Comparison of ENCODE assay signal across 14 cellular contexts in genomic region chr2:235709969-235710879, GRCh38.
DNase-seq lines count a peak whose midpoint lies in the region; ATAC-seq and TF ChIP-seq lines count a peak whose summit lies in the region.
"Had no signal": no experiment of that assay in that cellular context is flagged by ENCODE, and none has a peak within 500 bp of the region (broad histone marks: within the 10 kb centered on the region; RNA-seq: fewer than 3 reads in every experiment).

No MANE protein-coding gene starts in this region.

- TF ChIP-seq CTCF in neural crest cell (conservative IDR thresholded peaks at IDR 0.05): no peak

- H3K27ac ChIP-seq in SJSA1 (peak overlapping the region; percentile 46), Karpas-422 (ENCODE audit: low read length) (no peak overlapping the region)
- H3K27ac ChIP-seq: cardiac muscle cell, neutrophil, VCaP had no signal

- no peak overlapping the region for H3K4me3 ChIP-seq in SJSA1
- H3K4me3 ChIP-seq in Karpas-422 (ENCODE audit: low read length): no peak overlapping the region
- H3K4me3 ChIP-seq: cardiac muscle cell had no signal

- no peak overlapping the region for H3K9ac ChIP-seq in Karpas-422 (ENCODE audit: low read length)

- H4K20me1 ChIP-seq in Karpas-422 (ENCODE audit: insufficient read depth, low read depth, low read length): no peaks in the 10 kb centered on the region

- intact Hi-C loops in activated CD4-positive, alpha-beta T cell treated with anti-CD3 and anti-CD28 coated beads, Interleukin-2, amount 10 ng/mL, durations not matched to agents 24 days and 14 days (cut with micrococcal nuclease): no loop called here

- H3K27me3 ChIP-seq in SJSA1 (replicated peaks) (no peaks in the 10 kb centered on the region), Karpas-422 (ENCODE audit: low read length) (no peaks in the 10 kb centered on the region)
- H3K27me3 ChIP-seq: cardiac muscle cell, neutrophil had no signal

- no peaks in the 10 kb centered on the region for H3K79me2 ChIP-seq in Karpas-422 (ENCODE audit: low read length)

- H3K9me3 ChIP-seq in SJSA1 (replicated peaks) (no peaks in the 10 kb centered on the region), Karpas-422 (ENCODE audit: low read length) (no peaks in the 10 kb centered on the region)
- H3K9me3 ChIP-seq: neutrophil had no signal

- H3K4me2 ChIP-seq in Karpas-422 (ENCODE audit: low read depth, low read length, poor library complexity, severe bottlenecking): no peak overlapping the region

- DNase-seq in Ammon's horn (ENCODE audit: low spot score) (peak; percentile 77), SJSA1 (ENCODE audit: low read depth in 1 of 2, low spot score in 2 of 2) (no peak), neural crest cell (ENCODE audit: low read depth, low spot score) (no peak), Karpas-422 (no peak), RKO (ENCODE audit: low spot score) (no peak)
- DNase-seq in effector memory CD8-positive, alpha-beta T cell: peak in 2 of 3 experiments; percentile 13 to 22
- no peak for DNase-seq in activated CD4-positive, alpha-beta T cell treated with anti-CD3 and anti-CD28 coated beads, Interleukin-2, amount 10 ng/mL, durations not matched to agents 24 days and 14 days
- no peak for DNase-seq in stimulated activated CD4-positive, alpha-beta T cell treated with anti-CD3 and anti-CD28 coated beads, Interleukin-1b, Interleukin-23, amount 100 ng/mL, for 48 hours
- DNase-seq: activated gamma-delta T cell treated with Interleukin-2 at 50 U/mL for 16 hours, DMS153, erythroblast had no signal

- peaks cover 8% of the 10 kb centered on the region for H3K36me3 Mint-ChIP-seq in effector memory CD8-positive, alpha-beta T cell (ENCODE audit: insufficient read depth)
- H3K36me3 Mint-ChIP-seq in neural crest cell (ENCODE audit: low read depth): peaks cover 12% of the 10 kb centered on the region
- H3K36me3 Mint-ChIP-seq in activated CD4-positive, alpha-beta T cell treated with anti-CD3 and anti-CD28 coated beads, Interleukin-2, amount 10 ng/mL, durations not matched to agents 24 days and 14 days (ENCODE audit: low read depth): no peaks in the 10 kb centered on the region

- no peaks in the 10 kb centered on the region for H3K9me3 Mint-ChIP-seq in effector memory CD8-positive, alpha-beta T cell
- H3K9me3 Mint-ChIP-seq in neural crest cell: no peaks in the 10 kb centered on the region
- no peaks in the 10 kb centered on the region for H3K9me3 Mint-ChIP-seq in activated CD4-positive, alpha-beta T cell treated with anti-CD3 and anti-CD28 coated beads, Interleukin-2, amount 10 ng/mL, durations not matched to agents 24 days and 14 days

- H3K4me1 ChIP-seq in SJSA1 (replicated peaks) (peaks cover 36% of the 10 kb centered on the region), Karpas-422 (ENCODE audit: low read length) (no peaks in the 10 kb centered on the region)

- no peak overlapping the region for H2AFZ ChIP-seq in Karpas-422 (ENCODE audit: low read length)

- peak overlapping the region in 1 of 2 donors; percentile 91 for H3K27ac Mint-ChIP-seq in effector memory CD8-positive, alpha-beta T cell
- H3K27ac Mint-ChIP-seq in neural crest cell (ENCODE audit: unreplicated experiment): peak overlapping the region; percentile 86
- H3K27ac Mint-ChIP-seq in activated CD4-positive, alpha-beta T cell treated with anti-CD3 and anti-CD28 coated beads, Interleukin-2, amount 10 ng/mL, durations not matched to agents 24 days and 14 days: no peak overlapping the region

- no peaks in the 10 kb centered on the region for H3K27me3 Mint-ChIP-seq in effector memory CD8-positive, alpha-beta T cell
- H3K27me3 Mint-ChIP-seq in neural crest cell (ENCODE audit: low read depth): no peaks in the 10 kb centered on the region
- H3K27me3 Mint-ChIP-seq in activated CD4-positive, alpha-beta T cell treated with anti-CD3 and anti-CD28 coated beads, Interleukin-2, amount 10 ng/mL, durations not matched to agents 24 days and 14 days: no peaks in the 10 kb centered on the region

- no peaks in the 10 kb centered on the region for H3K9me2 ChIP-seq in Karpas-422 (replicated peaks; ENCODE audit: insufficient read depth, low read length)

- H3K36me3 ChIP-seq in SJSA1 (peaks cover 31% of the 10 kb centered on the region), Karpas-422 (ENCODE audit: insufficient read depth, low read length) (no peaks in the 10 kb centered on the region)
- H3K36me3 ChIP-seq: cardiac muscle cell, neutrophil had no signal

- ATAC-seq in effector memory CD8-positive, alpha-beta T cell (replicated peaks): peak; percentile 83

- peak overlapping the region; percentile 4 to 72 for H3K4me3 Mint-ChIP-seq in effector memory CD8-positive, alpha-beta T cell
- peak overlapping the region; percentile 36 for H3K4me3 Mint-ChIP-seq in neural crest cell
- H3K4me3 Mint-ChIP-seq in activated CD4-positive, alpha-beta T cell treated with anti-CD3 and anti-CD28 coated beads, Interleukin-2, amount 10 ng/mL, durations not matched to agents 24 days and 14 days: no peak overlapping the region

- H3K4me1 Mint-ChIP-seq in effector memory CD8-positive, alpha-beta T cell (ENCODE audit: low read depth in 2 of 2): peaks cover 10 to 35% of the 10 kb centered on the region in 2 donors
- H3K4me1 Mint-ChIP-seq in neural crest cell: peaks cover 66% of the 10 kb centered on the region
- no peaks in the 10 kb centered on the region for H3K4me1 Mint-ChIP-seq in activated CD4-positive, alpha-beta T cell treated with anti-CD3 and anti-CD28 coated beads, Interleukin-2, amount 10 ng/mL, durations not matched to agents 24 days and 14 days

Comparison
In these comparisons a context has a peak if more than half of its experiments do, and no peak if none do; other contexts are left out.
1. DNase-seq: peak in Ammon's horn (single experiment) and effector memory CD8-positive, alpha-beta T cell (2 of 3); none in SJSA1 (0 of 2), neural crest cell (single experiment), Karpas-422 (single experiment), RKO (single experiment), activated CD4-positive, alpha-beta T cell treated with anti-CD3 and anti-CD28 coated beads, Interleukin-2, amount 10 ng/mL, durations not matched to agents 24 days and 14 days (single experiment) and stimulated activated CD4-positive, alpha-beta T cell treated with anti-CD3 and anti-CD28 coated beads, Interleukin-1b, Interleukin-23, amount 100 ng/mL, for 48 hours (single experiment).